Comparison of ENCODE assay signal across 10 cellular contexts in the genomic region with DNA sequence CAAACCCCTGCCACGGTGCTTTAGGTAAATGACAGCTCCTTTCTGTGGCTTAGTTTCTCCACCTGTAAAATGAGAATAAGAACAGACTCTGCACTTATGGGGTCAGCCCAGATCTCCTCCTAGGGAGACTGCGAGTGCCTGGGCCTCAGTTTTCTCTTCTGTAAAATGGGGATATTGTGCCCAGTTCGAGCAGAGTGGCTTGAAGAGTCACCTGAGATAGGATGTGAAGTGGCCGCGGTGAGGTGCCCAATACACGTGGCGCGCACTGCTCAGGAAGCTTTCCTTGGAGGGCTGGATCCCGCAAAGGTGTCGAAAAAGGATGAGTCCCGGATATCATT. TPM values are rescaled to one million over a fixed set of nuclear protein-coding genes. Genes with fewer than 3 reads are reported as not detected.
DNase-seq lines count a peak whose midpoint lies in the region; ATAC-seq and TF ChIP-seq lines count a peak whose summit lies in the region.
"Had no signal": no experiment of that assay in that cellular context is flagged by ENCODE, and none has a peak within 500 bp of the region (broad histone marks: within the 10 kb centered on the region; RNA-seq: fewer than 3 reads in every experiment).

No MANE protein-coding gene starts in this region.

- H3K4me3 Mint-ChIP-seq in activated B cell treated with CpG ODN at 0.5 μM for 24 hours (peak overlapping the region; percentile 19), immature natural killer cell (peak overlapping the region; percentile 7 to 72 (median 65))
- H3K4me3 Mint-ChIP-seq in stimulated activated naive CD8-positive, alpha-beta T cell treated with anti-CD3 and anti-CD28 coated beads, Interleukin-15, amount 100 ng/mL, for 72 hours = peak overlapping the region; percentile 58 to 68
- no peak overlapping the region for H3K4me3 Mint-ChIP-seq in activated CD4-positive, alpha-beta T cell treated with anti-CD3 and anti-CD28 coated beads, Interleukin-2, amount 10 ng/mL, durations not matched to agents 24 days and 14 days

- no peak for TF ChIP-seq CTCF in activated B cell treated with CpG ODN at 0.5 μM for 24 hours (IDR thresholded peaks at IDR 0.05)

- CTCF ChIA-PET in activated B cell treated with CpG ODN at 0.5 μM for 24 hours (lab: Charles Lee) = interaction anchor here (2.1 kb wide), 1 partner anchor 40 kb away, joined by 7 read pairs; no protein-coding TSS in a partner anchor

- no peak overlapping the region for H3K27ac Mint-ChIP-seq in activated B cell treated with CpG ODN at 0.5 μM for 24 hours
- H3K27ac Mint-ChIP-seq in immature natural killer cell = peak overlapping the region in 3 of 6 donors; percentile 28 to 84 (median 58)
- H3K27ac Mint-ChIP-seq in stimulated activated naive CD8-positive, alpha-beta T cell treated with anti-CD3 and anti-CD28 coated beads, Interleukin-15, amount 100 ng/mL, for 72 hours = no peak overlapping the region
- no peak overlapping the region for H3K27ac Mint-ChIP-seq in activated CD4-positive, alpha-beta T cell treated with anti-CD3 and anti-CD28 coated beads, Interleukin-2, amount 10 ng/mL, durations not matched to agents 24 days and 14 days

- POLR2A ChIA-PET in activated B cell treated with CpG ODN at 0.5 μM for 24 hours (lab: Charles Lee) = no interaction called here

- DNase-seq in NCI-H510A treated with DMSO at 0.1 percent for 48 hours (lab: John Stamatoyannopoulos, UW) (peak; percentile 7), NCI-H510A (lab: John Stamatoyannopoulos, UW) (no peak), activated B cell treated with CpG ODN at 0.5 μM for 24 hours (no peak), immature natural killer cell (no peak), NCI-H774 (lab: John Stamatoyannopoulos, UW) (no peak)
- DNase-seq in stimulated activated naive CD8-positive, alpha-beta T cell treated with anti-CD3 and anti-CD28 coated beads, Interleukin-15, amount 100 ng/mL, for 72 hours = no peak
- DNase-seq in activated CD4-positive, alpha-beta T cell treated with anti-CD3 and anti-CD28 coated beads, Interleukin-2, amount 10 ng/mL, durations not matched to agents 24 days and 14 days = no peak
- DNase-seq: activated CD4-positive, alpha-beta T cell treated with anti-CD3 and anti-CD28 coated beads, Interleukin-2, amount 50 U/mL, for 1 hour; NCI-H1105 had no signal

- H3K36me3 Mint-ChIP-seq in activated B cell treated with CpG ODN at 0.5 μM for 24 hours (ENCODE audit: low read depth) (no peaks in the 10 kb centered on the region), immature natural killer cell (no peaks in the 10 kb centered on the region)
- H3K36me3 Mint-ChIP-seq in activated CD4-positive, alpha-beta T cell treated with anti-CD3 and anti-CD28 coated beads, Interleukin-2, amount 10 ng/mL, durations not matched to agents 24 days and 14 days (ENCODE audit: low read depth) = no peaks in the 10 kb centered on the region

- H3K27me3 Mint-ChIP-seq in activated B cell treated with CpG ODN at 0.5 μM for 24 hours (peaks cover 58% of the 10 kb centered on the region), immature natural killer cell (ENCODE audit: low read depth in 3 of 3) (peaks cover 4 to 7% (median 4%) of the 10 kb centered on the region in 3 donors)
- peaks cover 81% of the 10 kb centered on the region for H3K27me3 Mint-ChIP-seq in stimulated activated naive CD8-positive, alpha-beta T cell treated with anti-CD3 and anti-CD28 coated beads, Interleukin-15, amount 100 ng/mL, for 72 hours
- peaks cover 58% of the 10 kb centered on the region for H3K27me3 Mint-ChIP-seq in activated CD4-positive, alpha-beta T cell treated with anti-CD3 and anti-CD28 coated beads, Interleukin-2, amount 10 ng/mL, durations not matched to agents 24 days and 14 days

- intact Hi-C loops in activated B cell treated with CpG ODN at 0.5 μM for 24 hours (cut with micrococcal nuclease) = loop anchor here (10.0 kb wide), 1 partner anchor 130 kb away; a partner anchor contains a TSS
- intact Hi-C loops in activated CD4-positive, alpha-beta T cell treated with anti-CD3 and anti-CD28 coated beads, Interleukin-2, amount 10 ng/mL, durations not matched to agents 24 days and 14 days (cut with micrococcal nuclease) = no loop called here

- H3K9me3 Mint-ChIP-seq in activated B cell treated with CpG ODN at 0.5 μM for 24 hours = no peaks in the 10 kb centered on the region
- H3K9me3 Mint-ChIP-seq in immature natural killer cell = no peaks in the 10 kb centered on the region
- H3K9me3 Mint-ChIP-seq in stimulated activated naive CD8-positive, alpha-beta T cell treated with anti-CD3 and anti-CD28 coated beads, Interleukin-15, amount 100 ng/mL, for 72 hours = no peaks in the 10 kb centered on the region
- H3K9me3 Mint-ChIP-seq in activated CD4-positive, alpha-beta T cell treated with anti-CD3 and anti-CD28 coated beads, Interleukin-2, amount 10 ng/mL, durations not matched to agents 24 days and 14 days = no peaks in the 10 kb centered on the region

- no peak for ATAC-seq in activated B cell treated with CpG ODN at 0.5 μM for 24 hours (ENCODE audit: low read depth)
- no peak for ATAC-seq in stimulated activated naive CD8-positive, alpha-beta T cell treated with anti-CD3 and anti-CD28 coated beads, Interleukin-15, amount 100 ng/mL, for 72 hours
- ATAC-seq in GM21737 (IDR thresholded peaks at IDR 0.05; ENCODE audit: unreplicated experiment) = no peak

- peaks cover 30% of the 10 kb centered on the region for H3K4me1 Mint-ChIP-seq in activated B cell treated with CpG ODN at 0.5 μM for 24 hours
- H3K4me1 Mint-ChIP-seq in immature natural killer cell = peaks cover 38 to 41% of the 10 kb centered on the region in 2 donors
- peaks cover 53% of the 10 kb centered on the region for H3K4me1 Mint-ChIP-seq in stimulated activated naive CD8-positive, alpha-beta T cell treated with anti-CD3 and anti-CD28 coated beads, Interleukin-15, amount 100 ng/mL, for 72 hours
- H3K4me1 Mint-ChIP-seq in activated CD4-positive, alpha-beta T cell treated with anti-CD3 and anti-CD28 coated beads, Interleukin-2, amount 10 ng/mL, durations not matched to agents 24 days and 14 days = peaks cover 16% of the 10 kb centered on the region

RNA-seq across cellular contexts. Expression of a gene that starts 0.5 kb away (rescaled TPM):
- not detected in 2 replicates for total RNA-seq in activated B cell treated with CpG ODN at 0.5 μM for 24 hours
- polyA plus RNA-seq in immature natural killer cell = under 1 TPM in 2 of 3 donors, not detected in 1; 0.29 to 0.91 TPM
- total RNA-seq in activated CD4-positive, alpha-beta T cell treated with anti-CD3 and anti-CD28 coated beads, Interleukin-2, amount 10 ng/mL, durations not matched to agents 24 days and 14 days = not detected in 2 replicates
